10 cellular contexts compared by ENCODE assay signal in the genomic region with DNA sequence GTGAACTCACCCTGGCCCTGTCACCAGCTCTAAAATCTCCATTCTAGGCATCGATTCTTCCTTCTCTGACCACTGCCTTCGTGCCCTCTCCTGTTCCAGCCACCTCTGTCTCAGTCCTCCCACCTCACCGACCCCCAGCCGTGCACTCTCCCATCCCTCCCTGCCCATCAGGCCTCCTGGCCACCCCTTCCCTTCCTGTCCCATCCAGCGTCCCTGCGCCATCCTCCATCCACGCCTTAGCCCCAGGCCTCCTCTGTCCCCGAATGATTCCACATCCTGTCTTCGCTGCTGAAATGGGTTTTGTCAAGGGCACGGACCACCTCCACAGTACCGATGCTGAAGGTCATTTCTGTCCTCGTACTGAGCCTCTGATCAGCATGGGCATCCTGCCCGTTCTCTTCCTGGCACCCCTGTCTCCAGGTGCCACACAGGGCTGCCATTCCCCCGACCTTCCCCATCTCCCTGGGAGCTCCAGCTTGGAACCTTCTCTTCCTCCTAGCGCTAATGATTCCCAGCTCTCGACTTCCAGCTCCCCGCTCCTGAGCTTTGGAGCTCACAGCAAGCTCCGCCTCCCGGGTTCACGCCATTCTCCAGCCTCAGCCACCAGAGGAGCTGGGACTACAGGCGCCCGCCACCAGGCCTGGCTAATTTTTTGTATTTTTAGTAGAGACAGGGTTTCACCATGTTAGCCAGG. TPM values are rescaled to one million over a fixed set of nuclear protein-coding genes. Genes with fewer than 3 reads are reported as not detected.
A peak's percentile ranks its signal among the peaks of the same experiment; 100 is the strongest.
DNase-seq lines count a peak whose midpoint lies in the region; ATAC-seq and TF ChIP-seq lines count a peak whose summit lies in the region.
"Had no signal": no experiment of that assay in that cellular context is flagged by ENCODE, and none has a peak within 500 bp of the region (broad histone marks: within the 10 kb centered on the region; RNA-seq: fewer than 3 reads in every experiment).

No MANE protein-coding gene starts in this region.

- TF ChIP-seq CTCF in H9 (conservative IDR thresholded peaks at IDR 0.05) (no peak), brain (conservative IDR thresholded peaks at IDR 0.05) (peak in 1 of 2 experiments; percentile 1), neural crest cell (conservative IDR thresholded peaks at IDR 0.05) (no peak), lower lobe of right lung (IDR thresholded peaks at IDR 0.05) (no peak)

- H3K4ac ChIP-seq in H9 (ENCODE audit: low read depth, low read length), result no peak overlapping the region

- H3K79me1 ChIP-seq in H9 (ENCODE audit: insufficient read depth, low read depth, low read length, poor library complexity, severe bottlenecking), result no peaks in the 10 kb centered on the region

- H3K4me1 Mint-ChIP-seq in H9 (peaks cover 25 to 28% of the 10 kb centered on the region in 2 experiments), brain (peaks cover 39% of the 10 kb centered on the region), neural crest cell (peaks cover 28% of the 10 kb centered on the region)

- no CpG with 5 or more reads among the region's 22 CpGs for WGBS in H9 (ENCODE audit: extremely low coverage, insufficient read length, low lambda C conversion rate)

- no peak overlapping the region for H4K91ac ChIP-seq in H9 (ENCODE audit: insufficient read length, low read depth, low read length)

- no peak overlapping the region for H3K4me3 ChIP-seq in BLaER1
- no peak overlapping the region for H3K4me3 ChIP-seq in lower lobe of right lung

- no peak overlapping the region for H2BK15ac ChIP-seq in H9 (ENCODE audit: low read depth, low read length)

- no peak overlapping the region for H2AK5ac ChIP-seq in H9 (ENCODE audit: insufficient read length, low read length)

- H3K14ac ChIP-seq in H9 (ENCODE audit: insufficient read depth, low read length), result no peak overlapping the region

- intact Hi-C loops in lower lobe of right lung (cut with DNase I), result no loop called here

- no peak overlapping the region for H4K8ac ChIP-seq in H9 (replicated peaks; ENCODE audit: insufficient read length, low read depth, low read length)

- no peaks in the 10 kb centered on the region for H3K9me3 ChIP-seq in BLaER1
- no peaks in the 10 kb centered on the region for H3K9me3 ChIP-seq in H9 (ENCODE audit: control insufficient read depth, low read depth, low read length)
- no peaks in the 10 kb centered on the region for H3K9me3 ChIP-seq in lower lobe of right lung

- no peak overlapping the region for H3T11ph ChIP-seq in H9 (ENCODE audit: low read length)

- H3K4me2 ChIP-seq in BLaER1, result peak overlapping the region; percentile 98
- no peak overlapping the region for H3K4me2 ChIP-seq in H9 (ENCODE audit: insufficient read depth, insufficient read length, low read length)

- ATAC-seq in lower lobe of right lung (no peak), GM18498 (IDR thresholded peaks at IDR 0.05; ENCODE audit: unreplicated experiment) (no peak), HG03571 (IDR thresholded peaks at IDR 0.05; ENCODE audit: unreplicated experiment) (no peak)

- no peak overlapping the region for H3K23ac ChIP-seq in H9 (ENCODE audit: insufficient read length, low read depth, low read length)

- H2BK120ac ChIP-seq in H9 (ENCODE audit: low read depth, low read length, poor library complexity, severe bottlenecking), result no peak overlapping the region

- H3K27ac ChIP-seq in BLaER1 (peak overlapping the region; percentile 49; the same call in 1 of the 2 replicates), H9 (ENCODE audit: insufficient read length, low read depth, low read length) (no peak overlapping the region), lower lobe of right lung (no peak overlapping the region)

- H3K79me2 ChIP-seq in H9 (ENCODE audit: insufficient read depth, low read length), result no peaks in the 10 kb centered on the region

- no peak overlapping the region for H2BK20ac ChIP-seq in H9 (ENCODE audit: low read depth, low read length, poor library complexity, severe bottlenecking)

- H3K27me3 ChIP-seq in BLaER1 (no peaks in the 10 kb centered on the region), H9 (ENCODE audit: insufficient read depth, low read length) (no peaks in the 10 kb centered on the region), lower lobe of right lung (ENCODE audit: low read depth) (no peaks in the 10 kb centered on the region)

- H2AFZ ChIP-seq in H9 (ENCODE audit: low read length), result no peak overlapping the region

- peak; percentile 75 for DNase-seq in H9
- DNase-seq in neural crest cell (ENCODE audit: low read depth, low spot score), result no peak
- no peak for DNase-seq in lower lobe of right lung
- DNase-seq in activated effector memory CD4-positive, alpha-beta T cell treated with anti-CD3 and anti-CD28 coated beads, Interleukin-2, amount 50 U/mL, for 16 hours, result no peak
- DNase-seq: NCI-H1436 treated with DMSO at 0.1 percent for 48 hours, occipital lobe had no signal

- no peak overlapping the region for H3K56ac ChIP-seq in H9 (ENCODE audit: insufficient read length, low read depth, low read length)

- H3K36me3 Mint-ChIP-seq in H9 (ENCODE audit: insufficient read depth in 1 of 3, low read depth in 3 of 3), result peaks cover 14 to 41% (median 31%) of the 10 kb centered on the region in 3 experiments
- peaks cover 8% of the 10 kb centered on the region for H3K36me3 Mint-ChIP-seq in brain
- H3K36me3 Mint-ChIP-seq in neural crest cell (ENCODE audit: low read depth), result peaks cover 4% of the 10 kb centered on the region

- peaks cover 53% of the 10 kb centered on the region for H3K36me3 ChIP-seq in BLaER1
- peaks cover 51% of the 10 kb centered on the region for H3K36me3 ChIP-seq in lower lobe of right lung

- H3K4me3 Mint-ChIP-seq in H9, result peak overlapping the region in 1 of 2 experiments; percentile 33; a peak in 2 of 5 replicates
- H3K4me3 Mint-ChIP-seq in brain, result peak overlapping the region; percentile 26 to 60 (median 47)
- peak overlapping the region; percentile 74 for H3K4me3 Mint-ChIP-seq in neural crest cell

- peaks cover 8% of the 10 kb centered on the region for H3K23me2 ChIP-seq in H9 (ENCODE audit: insufficient read length, low read depth, low read length, poor library complexity, severe bottlenecking)

- no peak overlapping the region for H2BK12ac ChIP-seq in H9 (ENCODE audit: insufficient read length, low read depth, low read length)

- no peak overlapping the region for H3K18ac ChIP-seq in H9 (ENCODE audit: insufficient read length, low read depth, low read length)

- H3K27ac Mint-ChIP-seq in H9, result peak overlapping the region; percentile 24 to 79 (median 71); a peak in 5 of 7 replicates
- peak overlapping the region; percentile 46 to 90 (median 67) for H3K27ac Mint-ChIP-seq in brain
- no peak overlapping the region for H3K27ac Mint-ChIP-seq in neural crest cell (ENCODE audit: unreplicated experiment)

- no peak overlapping the region for H2BK5ac ChIP-seq in H9 (ENCODE audit: insufficient read length, low read length)

- H3K9me3 Mint-ChIP-seq in H9 (no peaks in the 10 kb centered on the region), brain (no peaks in the 10 kb centered on the region), neural crest cell (no peaks in the 10 kb centered on the region)

- no peak overlapping the region for H4K5ac ChIP-seq in H9 (ENCODE audit: insufficient read length, low read depth, low read length)

- H3K27me3 Mint-ChIP-seq in H9 (ENCODE audit: low read depth), result no peaks in the 10 kb centered on the region; the same call in 1 of the 2 replicates
- peaks cover 14% of the 10 kb centered on the region for H3K27me3 Mint-ChIP-seq in brain
- peaks cover 6% of the 10 kb centered on the region for H3K27me3 Mint-ChIP-seq in neural crest cell (ENCODE audit: low read depth)

- peak overlapping the region; percentile 58 for H3K9ac ChIP-seq in BLaER1
- no peak overlapping the region for H3K9ac ChIP-seq in H9 (ENCODE audit: extremely low read depth, insufficient read length, low read length)

- H3K4me1 ChIP-seq in BLaER1, result peaks cover 50% of the 10 kb centered on the region
- H3K4me1 ChIP-seq in H9 (ENCODE audit: insufficient read depth, low read length), result no peaks in the 10 kb centered on the region; the same call in 1 of the 2 replicates
- H3K4me1 ChIP-seq in lower lobe of right lung, result peaks cover 30% of the 10 kb centered on the region

- H4K20me1 ChIP-seq in BLaER1, result peaks cover 50% of the 10 kb centered on the region
- no peaks in the 10 kb centered on the region for H4K20me1 ChIP-seq in H9 (ENCODE audit: control insufficient read depth, insufficient read depth, insufficient read length)

RNA-seq across cellular contexts. Expression of a gene that starts 2.6 kb away (rescaled TPM):
- total RNA-seq in H9 (2021) (34.1 and 39.6 TPM in 2 replicates), neural crest cell (23.3 and 27.4 TPM in 2 replicates), lower lobe of right lung (32.4 TPM)
- 12.5 TPM for polyA plus RNA-seq in brain (ENCODE audit: insufficient read depth, low read depth, low replicate concordance)

RNA-seq across cellular contexts. Expression of a gene that starts 10.5 kb away (rescaled TPM):
- 108 and 118 TPM in 2 replicates for total RNA-seq in H9 (2021)
- polyA plus RNA-seq in brain (ENCODE audit: insufficient read depth, low read depth, low replicate concordance), result 83.7 TPM
- total RNA-seq in neural crest cell, result 111 and 115 TPM in 2 replicates
- 68.9 TPM for total RNA-seq in lower lobe of right lung

RNA-seq across cellular contexts. Expression of a gene that starts 15.8 kb away (rescaled TPM):
- total RNA-seq in H9 (2021), result 5.5 and 6.9 TPM in 2 replicates
- 46.1 TPM for polyA plus RNA-seq in brain (ENCODE audit: insufficient read depth, low read depth, low replicate concordance)
- 0.91 and 1.9 TPM in 2 replicates for total RNA-seq in neural crest cell
- 21.0 TPM for total RNA-seq in lower lobe of right lung

RNA-seq across cellular contexts. Expression of a gene that starts 39.1 kb away (rescaled TPM):
- total RNA-seq in H9 (2021) (59.2 and 63.2 TPM in 2 replicates), neural crest cell (49.3 and 53.3 TPM in 2 replicates), lower lobe of right lung (145 TPM)
- polyA plus RNA-seq in brain (ENCODE audit: insufficient read depth, low read depth, low replicate concordance), result 502 TPM

RNA-seq across cellular contexts. Expression of a gene that starts 46.6 kb away (rescaled TPM):
- total RNA-seq in H9 (2021) (8.3 and 9.7 TPM in 2 replicates), neural crest cell (21.7 and 25.9 TPM in 2 replicates), lower lobe of right lung (13.1 TPM)
- 10.6 TPM for polyA plus RNA-seq in brain (ENCODE audit: insufficient read depth, low read depth, low replicate concordance)
